26 cellular contexts compared by ENCODE assay signal in the genomic region with DNA sequence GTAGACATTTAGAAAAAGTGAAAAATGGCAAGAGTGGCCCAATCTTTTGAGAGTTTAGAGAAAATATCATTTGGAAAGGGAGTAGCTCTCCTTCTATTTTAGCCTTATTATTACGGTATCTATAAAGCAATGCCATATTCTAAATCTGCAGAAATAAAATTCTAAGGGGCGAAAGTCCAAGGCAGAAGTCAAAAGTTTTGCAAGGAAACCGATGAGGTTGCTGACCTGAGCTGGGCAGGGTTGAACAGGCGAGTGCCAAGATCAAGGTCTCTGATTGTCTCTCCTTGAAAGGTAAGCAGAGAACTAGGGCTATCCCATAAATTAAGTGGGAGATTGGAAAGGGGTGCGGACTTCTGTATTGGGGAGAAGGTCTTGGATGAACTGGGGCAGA. TPM values are rescaled to one million over a fixed set of nuclear protein-coding genes. Genes with fewer than 3 reads are reported as not detected.
DNase-seq lines count a peak whose midpoint lies in the region; ATAC-seq and TF ChIP-seq lines count a peak whose summit lies in the region.
"Had no signal": no experiment of that assay in that cellular context is flagged by ENCODE, and none has a peak within 500 bp of the region (broad histone marks: within the 10 kb centered on the region; RNA-seq: fewer than 3 reads in every experiment).

No MANE protein-coding gene starts in this region.

- H3K27me3 ChIP-seq in ACC112 (ENCODE audit: insufficient read depth, low read length): no peaks in the 10 kb centered on the region
- H3K27me3 ChIP-seq in uterus: no peaks in the 10 kb centered on the region
- H3K27me3 ChIP-seq: BE2C, SJSA1 had no signal

- H3K27ac ChIP-seq in ACC112 (ENCODE audit: low read depth, low read length): peak overlapping the region; percentile 67
- no peak overlapping the region for H3K27ac ChIP-seq in HEK293 (ENCODE audit: extremely low read depth, low read depth, low read length)
- no peak overlapping the region for H3K27ac ChIP-seq in uterus
- H3K27ac ChIP-seq: HL-60, SJSA1 had no signal

- intact Hi-C loops in uterus (cut with DNase I; ENCODE audit: low total_unique reads): loop anchor here (5.0 kb wide), 1 partner anchor 40 kb away; no protein-coding TSS in a partner anchor

- TF ChIP-seq POLR2A in uterus (IDR thresholded peaks at IDR 0.05): no peak

- peaks cover 23% of the 10 kb centered on the region for H3K79me2 ChIP-seq in ACC112 (ENCODE audit: control insufficient read depth, insufficient read depth, low read length, unreplicated experiment)

- H3K4me3 ChIP-seq in ACC112 (ENCODE audit: low read depth, low read length) (no peak overlapping the region), HEK293 (ENCODE audit: low read depth, low read length) (no peak overlapping the region), uterus (no peak overlapping the region)
- H3K4me3 ChIP-seq: HAP-1, SJSA1 had no signal

- H3K27ac Mint-ChIP-seq in activated T-helper 17 cell treated with anti-CD3 and anti-CD28 coated beads, Interleukin-2, amount 50 U/mL, for 72 hours: peak overlapping the region; percentile 47

- POLR2A ChIA-PET in HEK293 (lab: Yijun Ruan, JAX): interaction anchor here (0.6 to 1.2 kb wide), 3 partner anchors 10 to 86 kb away, joined by 3 read pairs; a partner anchor contains a TSS

- H3K27me3 Mint-ChIP-seq in activated T-helper 17 cell treated with anti-CD3 and anti-CD28 coated beads, Interleukin-2, amount 50 U/mL, for 72 hours: peaks cover 11% of the 10 kb centered on the region

- H3K9me3 Mint-ChIP-seq in activated T-helper 17 cell treated with anti-CD3 and anti-CD28 coated beads, Interleukin-2, amount 50 U/mL, for 72 hours: no peaks in the 10 kb centered on the region

- H3K4me1 ChIP-seq in ACC112 (ENCODE audit: control insufficient read depth, insufficient read depth, low read length, unreplicated experiment): peaks cover 55% of the 10 kb centered on the region
- H3K4me1 ChIP-seq in HEK293 (ENCODE audit: control insufficient read depth, insufficient read depth, low read length): no peaks in the 10 kb centered on the region
- H3K4me1 ChIP-seq in uterus: peaks cover 0 to 6% of the 10 kb centered on the region in 2 donors

- H3K4me1 Mint-ChIP-seq in activated T-helper 17 cell treated with anti-CD3 and anti-CD28 coated beads, Interleukin-2, amount 50 U/mL, for 72 hours: peaks cover 3% of the 10 kb centered on the region

- H3K36me3 Mint-ChIP-seq in activated T-helper 17 cell treated with anti-CD3 and anti-CD28 coated beads, Interleukin-2, amount 50 U/mL, for 72 hours (ENCODE audit: low read depth): peaks cover under 1% of the 10 kb centered on the region

- CTCF ChIA-PET in HEK293 (lab: Yijun Ruan, JAX): interaction anchor here (0.6 to 2.0 kb wide), 10 partner anchors 11 to 391 kb away, joined by 3 to 10 read pairs (median 4); a partner anchor contains a TSS

- TF ChIP-seq CTCF in HEK293 (tag by site-specific recombination; IDR thresholded peaks at IDR 0.05): no peak
- TF ChIP-seq CTCF in uterus (IDR thresholded peaks at IDR 0.05): no peak

- H2AFZ ChIP-seq in ACC112 (ENCODE audit: low read length, unreplicated experiment): no peak overlapping the region

- H3K4me3 Mint-ChIP-seq in activated T-helper 17 cell treated with anti-CD3 and anti-CD28 coated beads, Interleukin-2, amount 50 U/mL, for 72 hours: no peak overlapping the region
- H3K4me3 Mint-ChIP-seq: CD14-positive monocyte had no signal

- ATAC-seq in activated T-helper 17 cell treated with anti-CD3 and anti-CD28 coated beads, Interleukin-2, amount 50 U/mL, for 72 hours (replicated peaks): no peak
- ATAC-seq in left lobe of liver: peak; percentile 23
- ATAC-seq in stimulated activated naive CD8-positive, alpha-beta T cell treated with anti-CD3 and anti-CD28 coated beads, Interleukin-15, Interleukin-2, amounts not matched to agents 100 U/mL and 50 U/mL, for 24 hours: no peak
- ATAC-seq: PC-3 had no signal

- peaks cover 4% of the 10 kb centered on the region; the same call in 1 of the 2 replicates for H3K36me3 ChIP-seq in ACC112 (ENCODE audit: insufficient read depth, low read length)
- H3K36me3 ChIP-seq in HEK293 (ENCODE audit: control insufficient read depth in 2 of 2, insufficient read depth in 1 of 2, low read length in 2 of 2): no peaks in the 10 kb centered on the region
- H3K36me3 ChIP-seq in uterus: no peaks in the 10 kb centered on the region
- H3K36me3 ChIP-seq: BE2C, HAP-1, SJSA1 had no signal

- H3K9me3 ChIP-seq in HEK293 (ENCODE audit: control insufficient read depth, insufficient read depth, low read depth, low read length): no peaks in the 10 kb centered on the region
- no peaks in the 10 kb centered on the region for H3K9me3 ChIP-seq in uterus
- H3K9me3 ChIP-seq: BE2C, HAP-1, SJSA1 had no signal

- DNase-seq in left lobe of liver (ENCODE audit: low spot score): no peak
- DNase-seq in stimulated activated naive CD8-positive, alpha-beta T cell treated with anti-CD3 and anti-CD28 coated beads, Interleukin-15, Interleukin-2, amounts not matched to agents 100 U/mL and 50 U/mL, for 24 hours: no peak
- no peak for DNase-seq in NCI-H1694 (lab: John Stamatoyannopoulos, UW)
- no peak for DNase-seq in uterus
- DNase-seq: ACHN; BE2C; Calu3; DMS153; DND-41; GOT3; Kasumi-1; MV-4-11; NCI-H2029 treated with DMSO at 0.1 percent for 48 hours; NCI-H446 treated with DMSO at 0.1 percent for 48 hours; NCI-H526; NCI-H82; NK-92 treated with Interleukin-12 subunit alpha and Interleukin-12 subunit beta, amount 100 ng/mL, for 24 hours; PC-3; Right ventricle myocardium superior had no signal

TF ChIP-seq in HEK293, 187 proteins besides CTCF, POLR2A, EP300 and RAD21:
- TF ChIP-seq ZFP41 (tag by site-specific recombination; IDR thresholded peaks at IDR 0.05; ENCODE audit: borderline replicate concordance) (no peak), ZNF768 (tag by site-specific recombination; IDR thresholded peaks at IDR 0.05) (no peak), PRDM1 (tag by site-specific recombination; IDR thresholded peaks at IDR 0.05) (peak; percentile 61)
TF ChIP-seq in HEK293: peak in this region for 1.

RNA-seq across cellular contexts. Expression of a gene that starts 11.7 kb away (rescaled TPM):
- total RNA-seq in activated T-helper 17 cell treated with anti-CD3 and anti-CD28 coated beads, Interleukin-2, amount 50 U/mL, for 72 hours: 10 to 100 TPM; 45.4 to 55.5 TPM
- total RNA-seq in left lobe of liver (23.5 TPM), uterus (10 to 100 TPM in 3 of 4 donors, 1 to 10 TPM in 1; 9.7 to 73.0 (median 26.3) TPM)

RNA-seq across cellular contexts. Expression of a gene that starts 30.0 kb away (rescaled TPM):
- 1 to 10 TPM in 1 of 2 donors, under 1 TPM in 1; 0.30 to 4.5 TPM for total RNA-seq in activated T-helper 17 cell treated with anti-CD3 and anti-CD28 coated beads, Interleukin-2, amount 50 U/mL, for 72 hours
- 27.5 TPM for total RNA-seq in left lobe of liver
- 10 to 100 TPM in 1 of 4 donors, 1 to 10 TPM in 2, under 1 TPM in 1; 0.51 to 10.6 (median 5.5) TPM for total RNA-seq in uterus

RNA-seq across cellular contexts. Expression of a gene that starts 57.3 kb away (rescaled TPM):
- 10 to 100 TPM; 27.4 to 59.8 TPM for total RNA-seq in activated T-helper 17 cell treated with anti-CD3 and anti-CD28 coated beads, Interleukin-2, amount 50 U/mL, for 72 hours
- total RNA-seq in left lobe of liver (26.8 TPM), uterus (10 to 100 TPM in 3 of 4 donors, 1 to 10 TPM in 1; 9.2 to 59.6 (median 30.2) TPM)
